In genomic region chr1:201169971-201170532, GRCh38 we compare ENCODE assay signal across 8 cellular contexts. TPM values are rescaled to one million over a fixed set of nuclear protein-coding genes. Genes with fewer than 3 reads are reported as not detected.
DNase-seq lines count a peak whose midpoint lies in the region; ATAC-seq and TF ChIP-seq lines count a peak whose summit lies in the region.

No MANE protein-coding gene starts in this region.

- H3K9me3 ChIP-seq in MG63, result no peaks in the 10 kb centered on the region

- H3K27ac ChIP-seq in ACC112 (ENCODE audit: low read depth, low read length) (no peak overlapping the region), dorsolateral prefrontal cortex (peak overlapping the region in 49 of 59 donors; percentile 18 to 94 (median 84))

- H3K4me3 Mint-ChIP-seq in nephron progenitor cell, result peak overlapping the region; percentile 80

- H3K4me1 Mint-ChIP-seq in nephron progenitor cell, result peaks cover 60% of the 10 kb centered on the region

- peaks cover 37% of the 10 kb centered on the region for H3K27me3 Mint-ChIP-seq in nephron progenitor cell (ENCODE audit: low read depth, poor library complexity)

- no peaks in the 10 kb centered on the region for H3K9me3 Mint-ChIP-seq in nephron progenitor cell

- peak overlapping the region; percentile 15 for H3K4me3 ChIP-seq in ACC112 (ENCODE audit: low read depth, low read length)
- H3K4me3 ChIP-seq in MG63, result peak overlapping the region; percentile 65
- H3K4me3 ChIP-seq in dorsolateral prefrontal cortex, result peak overlapping the region; percentile 59 to 98 (median 80)

- DNase-seq in MG63 (no peak), dorsolateral prefrontal cortex (no peak), nephron progenitor cell (no peak), NCI-H510A treated with DMSO at 0.1 percent for 48 hours (lab: John Stamatoyannopoulos, UW) (no peak), NCI-H1436 treated with DMSO at 0.1 percent for 48 hours (lab: John Stamatoyannopoulos, UW) (no peak), SKM-1 treated with dmso at 0.1 percent for 144 hours (lab: John Stamatoyannopoulos, UW; ENCODE audit: unreplicated experiment) (no peak)

- peaks cover 5% of the 10 kb centered on the region for H3K4me1 ChIP-seq in ACC112 (ENCODE audit: control insufficient read depth, insufficient read depth, low read length, unreplicated experiment)

- TF ChIP-seq CTCF in dorsolateral prefrontal cortex (IDR thresholded peaks at IDR 0.05 in 54 of 56, conservative IDR thresholded peaks at IDR 0.05 in 2 of 56; ENCODE audit: low read depth in 1 of 56, partially characterized antibody in 56 of 56) (no peak), nephron progenitor cell (IDR thresholded peaks at IDR 0.05) (no peak)

- no peak for ATAC-seq in HG02884 (IDR thresholded peaks at IDR 0.05; ENCODE audit: unreplicated experiment)

- no peak overlapping the region for H2AFZ ChIP-seq in ACC112 (ENCODE audit: low read length, unreplicated experiment)

- no peak overlapping the region for H3K27ac Mint-ChIP-seq in nephron progenitor cell

- H3K36me3 Mint-ChIP-seq in nephron progenitor cell (ENCODE audit: low read depth), result no peaks in the 10 kb centered on the region

- intact Hi-C loops in dorsolateral prefrontal cortex (cut with DNase I), result loop anchor here (2.0 to 5.0 kb wide), 2 partner anchors 15 to 53 kb away; partner anchors contain the start of gene TMEM9 (in 2 of the 2)

- H3K79me2 ChIP-seq in ACC112 (ENCODE audit: control insufficient read depth, insufficient read depth, low read length, unreplicated experiment), result no peaks in the 10 kb centered on the region

- H3K27me3 ChIP-seq in ACC112 (ENCODE audit: insufficient read depth, low read length), result no peaks in the 10 kb centered on the region
- no peaks in the 10 kb centered on the region; the same call in 1 of the 2 replicates for H3K27me3 ChIP-seq in MG63
- H3K27me3 ChIP-seq in dorsolateral prefrontal cortex, result no peaks in the 10 kb centered on the region

- H3K36me3 ChIP-seq in ACC112 (ENCODE audit: insufficient read depth, low read length) (no peaks in the 10 kb centered on the region), MG63 (no peaks in the 10 kb centered on the region)

RNA-seq across cellular contexts. Expression of gene TMEM9, which starts 15.8 kb away (rescaled TPM):
- total RNA-seq in MG63 (2014; rRNA removed; shearing (Covaris generic); ENCODE audit: low replicate concordance), result 75.3 and 118 TPM in 2 replicates
- 100 to 1,000 TPM in 22 of 120 experiments, 10 to 100 TPM in 98; 57.9 to 136 (median 90.5) TPM for total RNA-seq in dorsolateral prefrontal cortex

RNA-seq across cellular contexts. Expression of gene IGFN1, which starts 20.6 kb away (rescaled TPM):
- 0.16 TPM in 1 of 2 replicates, not detected in the other for total RNA-seq in MG63 (2014; rRNA removed; shearing (Covaris generic); ENCODE audit: low replicate concordance)
- 10 to 100 TPM in 2 of 120 experiments, 1 to 10 TPM in 62, under 1 TPM in 53, not detected in 3; 0.07 to 14.1 (median 1.2) TPM for total RNA-seq in dorsolateral prefrontal cortex

RNA-seq across cellular contexts. Expression of gene ASCL5, which starts 43.1 kb away (rescaled TPM):
- not detected in 2 replicates for total RNA-seq in MG63 (2014; rRNA removed; shearing (Covaris generic); ENCODE audit: low replicate concordance)
- 1 to 10 TPM in 3 of 120 experiments, under 1 TPM in 65, not detected in 52; 0.26 to 1.5 (median 0.48) TPM for total RNA-seq in dorsolateral prefrontal cortex

RNA-seq across cellular contexts. Expression of gene CACNA1S, which starts 57.8 kb away (rescaled TPM):
- not detected in 2 replicates for total RNA-seq in MG63 (2014; rRNA removed; shearing (Covaris generic); ENCODE audit: low replicate concordance)
- 1 to 10 TPM in 2 of 120 experiments, under 1 TPM in 115, not detected in 3; 0.09 to 1.2 (median 0.32) TPM for total RNA-seq in dorsolateral prefrontal cortex

Comparison
In these comparisons a context has a peak if more than half of its experiments do, and no peak if none do; other contexts are left out.
1. H3K4me3 ChIP-seq: peak in every context shown above with its lines; median percentile 80 in dorsolateral prefrontal cortex; 65 in MG63; 15 in ACC112.